7 cellular contexts compared by ENCODE assay signal in the genomic region with DNA sequence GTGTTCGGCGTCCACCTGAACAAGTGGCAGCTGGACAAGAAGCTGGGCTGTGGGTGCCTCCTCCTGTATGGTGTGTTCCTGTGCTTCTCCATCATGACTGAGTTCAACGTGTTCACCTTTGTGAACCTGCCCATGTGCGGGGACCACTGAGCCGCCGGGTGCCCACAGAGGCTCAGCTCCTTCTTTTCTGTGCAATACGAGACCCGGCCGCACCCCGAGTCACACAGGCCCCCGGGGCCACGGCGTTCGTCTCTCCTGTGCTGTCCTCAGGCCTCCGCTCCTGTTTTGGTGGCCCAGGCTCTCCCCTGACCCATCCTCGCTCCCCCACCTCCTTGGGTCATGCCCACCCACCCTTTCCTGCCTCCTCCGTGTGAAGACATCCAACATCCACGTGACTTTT.
"Had no signal": no experiment of that assay in that cellular context is flagged by ENCODE, and none has a peak within 500 bp of the region (broad histone marks: within the 10 kb centered on the region; RNA-seq: fewer than 3 reads in every experiment).

No MANE protein-coding gene starts in this region.

- DNase-seq: GM23248, GOT3, H9, HCEC 1CT had no signal

- H3K27ac Mint-ChIP-seq: H9, IgD-negative memory B cell had no signal

- ATAC-seq: HepG2 had no signal

- H3K27me3 Mint-ChIP-seq: IgD-negative memory B cell had no signal

- H3K4me1 Mint-ChIP-seq: H9, IgD-negative memory B cell had no signal

- H3K4me3 Mint-ChIP-seq: H9 had no signal

- H3K27ac ChIP-seq: GM23248, HL-60 had no signal

- H3K36me3 Mint-ChIP-seq: IgD-negative memory B cell had no signal

- H3K4me3 ChIP-seq: GM23248 had no signal
